In the genomic region with DNA sequence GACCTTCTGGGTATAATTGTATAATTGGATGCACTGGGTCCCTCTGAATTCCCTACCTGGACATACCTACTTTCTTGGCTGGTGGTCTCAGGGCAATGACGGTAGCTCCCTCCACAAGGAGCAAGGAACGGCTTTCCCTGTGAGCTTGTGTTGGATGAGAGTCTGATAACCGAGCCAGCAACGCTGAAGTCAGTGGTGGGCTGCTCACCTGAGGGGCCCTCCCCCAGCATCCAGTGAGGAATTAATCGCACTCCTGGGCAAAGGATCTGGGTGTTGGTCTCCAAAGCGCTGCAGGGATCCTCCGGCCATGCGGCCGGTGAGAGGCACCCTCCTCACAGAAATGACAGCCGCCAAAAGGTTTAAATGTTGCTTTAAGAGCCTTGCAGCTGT, we compare ENCODE assay signal across 26 cellular contexts. TPM values are rescaled to one million over a fixed set of nuclear protein-coding genes. Genes with fewer than 3 reads are reported as not detected.
"Had no signal": no experiment of that assay in that cellular context is flagged by ENCODE, and none has a peak within 500 bp of the region (broad histone marks: within the 10 kb centered on the region; RNA-seq: fewer than 3 reads in every experiment).

No MANE protein-coding gene starts in this region.

- H3K27me3 ChIP-seq: left lung, right atrium auricular region, right lobe of liver, tibial nerve had no signal

- H3K9me3 ChIP-seq: left lung, lower lobe of right lung, right atrium auricular region, right lobe of liver, tibial nerve had no signal

- H3K9me3 Mint-ChIP-seq: nephron; neural crest cell; stimulated activated memory B cell treated with anti-CD40 and anti-IgM and Interleukin-4, amounts not matched to agents 10 μg/mL and 1 μg/mL and 100 μg/mL, for 72 hours; stimulated activated naive CD8-positive, alpha-beta T cell treated with anti-CD3 and anti-CD28 coated beads, Interleukin-15, amount 100 ng/mL, for 72 hours; type B pancreatic cell had no signal

- H3K4me3 ChIP-seq: left lung, lower lobe of right lung, right atrium auricular region, right lobe of liver, smooth muscle cell, tibial nerve had no signal

- ATAC-seq: left colon; naive thymus-derived CD8-positive, alpha-beta T cell; right lobe of liver; stimulated activated naive CD8-positive, alpha-beta T cell treated with anti-CD3 and anti-CD28 coated beads, Interleukin-15, amount 100 ng/mL, for 72 hours had no signal

- H3K4me3 Mint-ChIP-seq: naive thymus-derived CD8-positive, alpha-beta T cell; nephron; neural crest cell; stimulated activated memory B cell treated with anti-CD40 and anti-IgM and Interleukin-4, amounts not matched to agents 10 μg/mL and 1 μg/mL and 100 μg/mL, for 72 hours; stimulated activated naive CD8-positive, alpha-beta T cell treated with anti-CD3 and anti-CD28 coated beads, Interleukin-15, amount 100 ng/mL, for 72 hours; type B pancreatic cell had no signal

- DNase-seq: hippocampal formation; kidney; left colon; left lung; lower lobe of right lung; mammary epithelial cell; mesenchymal stem cell; naive thymus-derived CD8-positive, alpha-beta T cell; nucleus accumbens; stimulated activated CD4-positive, alpha-beta T cell treated with anti-CD3 and anti-CD28 coated beads, Interleukin-1b, Interleukin-23, amount 100 ng/mL, for 48 hours; stimulated activated CD4-positive, alpha-beta T cell treated with anti-CD3 and anti-CD28 coated beads, Interleukin-2, amount 100 ng/mL, for 48 hours; stimulated activated CD4-positive, alpha-beta T cell treated with anti-CD3 and anti-CD28 coated beads, Interleukin-4, amount 100 ng/mL, for 4 hours; stimulated activated CD8-positive, alpha-beta memory T cell treated with anti-CD3 and anti-CD28 coated beads, Interleukin-4, amount 100 ng/mL, for 48 hours; stimulated activated naive CD4-positive, alpha-beta T cell treated with Interleukin-2 at 50 U/mL for 16 hours; stimulated activated naive CD8-positive, alpha-beta T cell treated with anti-CD3 and anti-CD28 coated beads, Interleukin-15, amount 100 ng/mL, for 72 hours; substantia nigra had no signal

- H3K36me3 ChIP-seq: left lung, lower lobe of right lung, right atrium auricular region, right lobe of liver, tibial nerve had no signal

- H3K27me3 Mint-ChIP-seq: progenitor cell of endocrine pancreas, type B pancreatic cell had no signal

- H3K4me1 ChIP-seq: left lung, lower lobe of right lung, right atrium auricular region, right lobe of liver had no signal

- H3K27ac Mint-ChIP-seq: progenitor cell of endocrine pancreas; stimulated activated memory B cell treated with anti-CD40 and anti-IgM and Interleukin-4, amounts not matched to agents 10 μg/mL and 1 μg/mL and 100 μg/mL, for 72 hours; stimulated activated naive CD8-positive, alpha-beta T cell treated with anti-CD3 and anti-CD28 coated beads, Interleukin-15, amount 100 ng/mL, for 72 hours; type B pancreatic cell had no signal

- H3K36me3 Mint-ChIP-seq: naive thymus-derived CD8-positive, alpha-beta T cell; stimulated activated memory B cell treated with anti-CD40 and anti-IgM and Interleukin-4, amounts not matched to agents 10 μg/mL and 1 μg/mL and 100 μg/mL, for 72 hours; type B pancreatic cell had no signal

- H3K4me1 Mint-ChIP-seq: neural crest cell had no signal

- H3K27ac ChIP-seq: left lung, lower lobe of right lung, right atrium auricular region, right lobe of liver, tibial nerve had no signal

RNA-seq across cellular contexts. Expression of gene LONRF2, which starts 47.1 kb away (rescaled TPM):
- total RNA-seq: naive thymus-derived CD8-positive, alpha-beta T cell; pulmonary artery endothelial cell had no signal
